Comparison of ENCODE assay signal across 1 cellular context in the genomic region with DNA sequence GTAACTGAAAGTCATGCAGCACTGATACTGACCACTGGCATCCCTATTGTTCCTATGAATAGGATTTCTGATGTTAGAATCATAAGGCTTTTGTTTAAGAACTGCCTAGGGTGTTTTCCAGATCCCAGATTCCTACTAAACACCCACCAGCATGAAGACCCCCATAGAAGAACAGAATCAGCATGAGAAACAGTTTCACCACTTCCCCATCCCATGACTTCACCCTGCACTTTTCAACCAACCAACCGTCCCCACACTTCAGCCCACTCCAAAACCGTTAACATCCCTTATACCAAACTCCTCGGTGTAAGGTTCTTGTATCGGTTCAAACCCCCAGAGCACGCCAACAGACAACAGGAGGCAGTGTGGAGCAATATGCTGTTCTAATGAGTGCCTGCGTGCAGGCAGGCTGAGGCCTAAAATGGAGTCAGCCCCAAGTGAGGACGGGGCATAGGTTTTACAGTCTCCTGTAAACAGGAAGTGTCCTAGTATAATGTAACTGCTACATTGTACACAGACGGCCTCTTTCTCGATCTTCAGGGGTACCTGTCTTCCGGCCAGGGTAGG.
TF ChIP-seq lines count a peak whose summit lies in the region.

No MANE protein-coding gene starts in this region.

TF ChIP-seq in H1, 55 proteins besides CTCF, POLR2A, EP300 and RAD21:
- TF ChIP-seq YY1 (IDR thresholded peaks at IDR 0.05; ENCODE audit: low read depth, low read length) (peak; percentile 82), EZH2 (IDR thresholded peaks at IDR 0.05; ENCODE audit: low read depth, low read length, severe bottlenecking) (no peak)
